ENCODE assay signal across 14 cellular contexts in the genomic region with DNA sequence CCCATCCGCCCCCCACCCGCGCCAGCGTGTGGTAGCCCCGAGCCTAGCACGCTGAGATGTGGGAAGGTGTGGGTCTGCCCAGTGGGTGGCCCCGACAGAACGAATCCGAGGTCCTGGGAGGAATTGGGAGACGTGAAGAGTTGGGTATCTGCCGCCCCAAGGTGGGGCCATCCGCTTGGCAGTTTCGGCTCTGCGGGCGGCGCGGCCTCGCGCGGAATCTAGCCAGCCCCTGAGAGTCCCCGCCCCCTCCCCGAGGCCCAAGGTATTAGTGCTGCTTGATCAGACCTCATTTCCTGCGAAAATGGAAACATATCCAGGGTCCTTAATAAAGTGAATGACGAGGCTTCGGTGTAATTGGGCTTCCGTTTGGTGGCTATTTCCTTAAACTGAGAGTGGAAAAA. TPM values are rescaled to one million over a fixed set of nuclear protein-coding genes. Genes with fewer than 3 reads are reported as not detected.
DNase-seq lines count a peak whose midpoint lies in the region; ATAC-seq and TF ChIP-seq lines count a peak whose summit lies in the region.
"Had no signal": no experiment of that assay in that cellular context is flagged by ENCODE, and none has a peak within 500 bp of the region (broad histone marks: within the 10 kb centered on the region; RNA-seq: fewer than 3 reads in every experiment).

No MANE protein-coding gene starts in this region.

- no peaks in the 10 kb centered on the region for H3K36me3 Mint-ChIP-seq in T-helper 1 cell treated with Interleukin-12 subunit alpha and Interleukin-12 subunit beta and Interleukin-4 antibody, amounts not matched to agents 30 μg/mL and 1 μg/mL, for 36 hours (ENCODE audit: low read depth)
- H3K36me3 Mint-ChIP-seq in effector memory CD8-positive, alpha-beta T cell (ENCODE audit: insufficient read depth): peaks cover 16% of the 10 kb centered on the region

- no peak for TF ChIP-seq CTCF in smooth muscle cell (IDR thresholded peaks at IDR 0.05; ENCODE audit: borderline replicate concordance, insufficient read depth, poor library complexity, severe bottlenecking)
- TF ChIP-seq CTCF in thyroid gland (IDR thresholded peaks at IDR 0.05): no peak

- intact Hi-C loops in thyroid gland (cut with DNase I): no loop called here

- H4K20me1 ChIP-seq in smooth muscle cell (ENCODE audit: low read depth): no peaks in the 10 kb centered on the region

- no peak overlapping the region for H2AFZ ChIP-seq in smooth muscle cell (ENCODE audit: low read depth)

- H3K9me3 ChIP-seq in smooth muscle cell (replicated peaks; ENCODE audit: low read depth) (no peaks in the 10 kb centered on the region), thyroid gland (no peaks in the 10 kb centered on the region)
- H3K9me3 ChIP-seq: upper lobe of right lung had no signal

- peaks cover 96% of the 10 kb centered on the region for H3K27me3 Mint-ChIP-seq in T-helper 1 cell treated with Interleukin-12 subunit alpha and Interleukin-12 subunit beta and Interleukin-4 antibody, amounts not matched to agents 30 μg/mL and 1 μg/mL, for 36 hours (ENCODE audit: low read depth)
- H3K27me3 Mint-ChIP-seq in effector memory CD8-positive, alpha-beta T cell: peaks cover 88 to 100% of the 10 kb centered on the region in 2 donors

- H3K9ac ChIP-seq in smooth muscle cell (ENCODE audit: low read depth): no peak overlapping the region

- H3K4me1 ChIP-seq in smooth muscle cell (ENCODE audit: low read depth) (peaks cover 16% of the 10 kb centered on the region), thyroid gland (peaks cover 10 to 33% of the 10 kb centered on the region in 2 donors)

- no peaks in the 10 kb centered on the region for H3F3A ChIP-seq in smooth muscle cell (ENCODE audit: low read depth)

- H3K27me3 ChIP-seq in smooth muscle cell (ENCODE audit: low read depth) (peaks cover 100% of the 10 kb centered on the region), thyroid gland (peaks cover 58% of the 10 kb centered on the region)

- H3K4me2 ChIP-seq in smooth muscle cell: peak overlapping the region; percentile 22

- H3K4me1 Mint-ChIP-seq in T-helper 1 cell treated with Interleukin-12 subunit alpha and Interleukin-12 subunit beta and Interleukin-4 antibody, amounts not matched to agents 30 μg/mL and 1 μg/mL, for 36 hours (ENCODE audit: low read depth): peaks cover 15% of the 10 kb centered on the region
- H3K4me1 Mint-ChIP-seq in effector memory CD8-positive, alpha-beta T cell (ENCODE audit: low read depth in 2 of 2): peaks cover 20 to 24% of the 10 kb centered on the region in 2 donors

- no peak overlapping the region for H3K4me3 Mint-ChIP-seq in T-helper 1 cell treated with Interleukin-12 subunit alpha and Interleukin-12 subunit beta and Interleukin-4 antibody, amounts not matched to agents 30 μg/mL and 1 μg/mL, for 36 hours
- peak overlapping the region; percentile 39 to 54 for H3K4me3 Mint-ChIP-seq in effector memory CD8-positive, alpha-beta T cell

- no peak for ATAC-seq in effector memory CD8-positive, alpha-beta T cell (replicated peaks)
- ATAC-seq in HG03460 (IDR thresholded peaks at IDR 0.05; ENCODE audit: unreplicated experiment): no peak
- ATAC-seq: HCT116, left cardiac atrium, upper lobe of right lung had no signal

- 5% methylated on average over 23 of the region's 26 CpGs for WGBS in smooth muscle cell (ENCODE audit: low lambda C conversion rate)
- WGBS in thyroid gland, 2 donors: 2 to 11% methylated on average over 4 to 22 of the region's 26 CpGs

- H3K27ac Mint-ChIP-seq in T-helper 1 cell treated with Interleukin-12 subunit alpha and Interleukin-12 subunit beta and Interleukin-4 antibody, amounts not matched to agents 30 μg/mL and 1 μg/mL, for 36 hours: peak overlapping the region; percentile 72
- H3K27ac Mint-ChIP-seq in effector memory CD8-positive, alpha-beta T cell: no peak overlapping the region

- H3K36me3 ChIP-seq in smooth muscle cell (ENCODE audit: low read depth) (no peaks in the 10 kb centered on the region), thyroid gland (no peaks in the 10 kb centered on the region)
- H3K36me3 ChIP-seq: upper lobe of right lung had no signal

- H3K9me3 Mint-ChIP-seq in T-helper 1 cell treated with Interleukin-12 subunit alpha and Interleukin-12 subunit beta and Interleukin-4 antibody, amounts not matched to agents 30 μg/mL and 1 μg/mL, for 36 hours: no peaks in the 10 kb centered on the region
- no peaks in the 10 kb centered on the region for H3K9me3 Mint-ChIP-seq in effector memory CD8-positive, alpha-beta T cell

- H3K79me2 ChIP-seq in smooth muscle cell (ENCODE audit: low read depth): no peaks in the 10 kb centered on the region

- TF ChIP-seq POLR2A in thyroid gland (IDR thresholded peaks at IDR 0.05): no peak

- H3K4me3 ChIP-seq in smooth muscle cell: no peak overlapping the region
- H3K4me3 ChIP-seq in thyroid gland (replicated peaks in 1 of 3): no peak overlapping the region
- H3K4me3 ChIP-seq: upper lobe of right lung had no signal

- no peak for DNase-seq in T-helper 1 cell
- DNase-seq in NCI-H69 (lab: John Stamatoyannopoulos, UW): peak; percentile 56
- no peak for DNase-seq in effector memory CD8-positive, alpha-beta T cell
- DNase-seq in smooth muscle cell (lab: John Stamatoyannopoulos, UW; ENCODE audit: unreplicated experiment): no peak
- no peak for DNase-seq in thyroid gland
- DNase-seq in Ammon's horn (ENCODE audit: low spot score): no peak
- DNase-seq: left cardiac atrium; NCI-H1436; NK-92 treated with Interleukin-12 subunit alpha and Interleukin-12 subunit beta, amount 100 ng/mL, for 24 hours; small intestine; upper lobe of right lung had no signal

- H3K27ac ChIP-seq in smooth muscle cell (ENCODE audit: low read depth): no peak overlapping the region
- no peak overlapping the region for H3K27ac ChIP-seq in thyroid gland
- H3K27ac ChIP-seq: upper lobe of right lung had no signal

RNA-seq across cellular contexts. Expression of a gene that starts 13.1 kb away (rescaled TPM):
- total RNA-seq in smooth muscle cell (not detected in 2 replicates), thyroid gland (not detected)
- polyA plus RNA-seq in smooth muscle cell: not detected in 2 replicates
- total RNA-seq: left cardiac atrium, upper lobe of right lung had no signal
- polyA plus RNA-seq: small intestine had no signal
